ENCODE assay signal across 23 cellular contexts in genomic region chr11:590997-591396, GRCh38. TPM values are rescaled to one million over a fixed set of nuclear protein-coding genes. Genes with fewer than 3 reads are reported as not detected.
"Had no signal": no experiment of that assay in that cellular context is flagged by ENCODE, and none has a peak within 500 bp of the region (broad histone marks: within the 10 kb centered on the region; RNA-seq: fewer than 3 reads in every experiment).

No MANE protein-coding gene starts in this region.

- H3K4me3 Mint-ChIP-seq: activated naive CD4-positive, alpha-beta T cell treated with anti-CD3 and anti-CD28 coated beads for 36 hours; activated T-helper 17 cell treated with anti-CD3 and anti-CD28 coated beads, Interleukin-2, amount 50 U/mL, for 72 hours; T-helper 1 cell treated with Interleukin-12 subunit alpha and Interleukin-12 subunit beta and Interleukin-4 antibody, amounts not matched to agents 30 μg/mL and 1 μg/mL, for 36 hours had no signal

- ATAC-seq: activated CD4-positive, CD25-positive, alpha-beta regulatory T cell treated with anti-CD3 and anti-CD28 coated beads, Interleukin-2, amount 50 U/mL, for 24 hours; activated T-helper 17 cell treated with anti-CD3 and anti-CD28 coated beads, Interleukin-2, amount 50 U/mL, for 72 hours; PC-3 had no signal

- FAIRE-seq: RCC 7860 had no signal

- H3K27ac Mint-ChIP-seq: activated naive CD4-positive, alpha-beta T cell treated with anti-CD3 and anti-CD28 coated beads for 36 hours; activated T-helper 17 cell treated with anti-CD3 and anti-CD28 coated beads, Interleukin-2, amount 50 U/mL, for 72 hours; T-helper 1 cell treated with Interleukin-12 subunit alpha and Interleukin-12 subunit beta and Interleukin-4 antibody, amounts not matched to agents 30 μg/mL and 1 μg/mL, for 36 hours had no signal

- H3K9me3 Mint-ChIP-seq: activated naive CD4-positive, alpha-beta T cell treated with anti-CD3 and anti-CD28 coated beads for 36 hours; activated T-helper 17 cell treated with anti-CD3 and anti-CD28 coated beads, Interleukin-2, amount 50 U/mL, for 72 hours; T-helper 1 cell treated with Interleukin-12 subunit alpha and Interleukin-12 subunit beta and Interleukin-4 antibody, amounts not matched to agents 30 μg/mL and 1 μg/mL, for 36 hours had no signal

- H3K27me3 Mint-ChIP-seq: activated T-helper 17 cell treated with anti-CD3 and anti-CD28 coated beads, Interleukin-2, amount 50 U/mL, for 72 hours had no signal

- DNase-seq: activated CD4-positive, alpha-beta T cell treated with anti-CD3 and anti-CD28 coated beads for 4 hours; activated CD4-positive, alpha-beta T cell treated with anti-CD3 and anti-CD28 coated beads, Interleukin-2, amount 50 U/mL, for 48 hours; activated gamma-delta T cell; activated naive CD4-positive, alpha-beta T cell treated with anti-CD3 and anti-CD28 coated beads for 36 hours; activated T-cell treated with anti-CD3 and anti-CD28 coated beads for 4 hours; activated T-cell treated with anti-CD3 and anti-CD28 coated beads, Interleukin-2, amount 50 U/mL, for 48 hours; Karpas-422; MM.1S; NCI-H1105; NCI-H1436; NCI-H187; NCI-H2081; NCI-H446; NCI-H524; PC-3; SHP77 treated with DMSO at 0.1 percent for 48 hours had no signal

RNA-seq across cellular contexts. Expression of gene CDHR5, which starts 33.8 kb away (rescaled TPM):
- total RNA-seq: activated CD8-positive, alpha-beta memory T cell treated with anti-CD3 and anti-CD28 coated beads for 36 hours; activated naive CD4-positive, alpha-beta T cell treated with anti-CD3 and anti-CD28 coated beads for 36 hours; activated T-helper 17 cell treated with anti-CD3 and anti-CD28 coated beads, Interleukin-2, amount 50 U/mL, for 72 hours; cardiac septum; PC-3; SK-MEL-5 had no signal
